9 cellular contexts compared by ENCODE assay signal in genomic region chr18:3037423-3037915, GRCh38. TPM values are rescaled to one million over a fixed set of nuclear protein-coding genes. Genes with fewer than 3 reads are reported as not detected.
DNase-seq lines count a peak whose midpoint lies in the region; ATAC-seq, FAIRE-seq and TF ChIP-seq lines count a peak whose summit lies in the region.
"Had no signal": no experiment of that assay in that cellular context is flagged by ENCODE, and none has a peak within 500 bp of the region (broad histone marks: within the 10 kb centered on the region; RNA-seq: fewer than 3 reads in every experiment).

No MANE protein-coding gene starts in this region.

- no peak overlapping the region for H3K4me2 ChIP-seq in keratinocyte (ENCODE audit: control insufficient read depth, extremely low read depth, insufficient read depth, low read depth, low read length)

- H3K36me3 Mint-ChIP-seq in activated CD4-positive, alpha-beta memory T cell treated with anti-CD3 and anti-CD28 coated beads, Interleukin-2, amount 10 ng/mL, durations not matched to agents 7 days and 5 days (ENCODE audit: low read depth), result no peaks in the 10 kb centered on the region

- dilution Hi-C loops in keratinocyte (cut with MboI; ENCODE audit: extremely low pct_ligation_motif_present, low sequenced_read_pairs), result no loop called here

- no peak overlapping the region for H3K4me3 ChIP-seq in keratinocyte (ENCODE audit: control insufficient read depth in 2 of 3, extremely low read depth in 1 of 3, insufficient read depth in 2 of 3, low read depth in 1 of 3, low read length in 3 of 3)

- H3K4me1 Mint-ChIP-seq in activated CD4-positive, alpha-beta memory T cell treated with anti-CD3 and anti-CD28 coated beads, Interleukin-2, amount 10 ng/mL, durations not matched to agents 7 days and 5 days, result peaks cover 27% of the 10 kb centered on the region

- peak overlapping the region; percentile 77 for H3K27ac Mint-ChIP-seq in activated CD4-positive, alpha-beta memory T cell treated with anti-CD3 and anti-CD28 coated beads, Interleukin-2, amount 10 ng/mL, durations not matched to agents 7 days and 5 days

- no peaks in the 10 kb centered on the region for H3K4me1 ChIP-seq in keratinocyte (ENCODE audit: control insufficient read depth, extremely low read depth, insufficient read depth, low read length)

- no peaks in the 10 kb centered on the region for H3K79me2 ChIP-seq in keratinocyte (ENCODE audit: control insufficient read depth, insufficient read depth, low read length)

- H3K9ac ChIP-seq in keratinocyte (ENCODE audit: control insufficient read depth, extremely low read depth, insufficient read depth, low read length), result no peak overlapping the region

- POLR2A ChIA-PET in activated CD4-positive, alpha-beta memory T cell treated with anti-CD3 and anti-CD28 coated beads, Interleukin-2, amount 10 ng/mL, durations not matched to agents 7 days and 5 days (lab: Charles Lee), result interaction anchor here (1.1 to 3.3 kb wide), 4 partner anchors 21 to 210 kb away, joined by 3 to 21 read pairs (median 7); partner anchors contain the start of gene MYL12A

- CTCF ChIA-PET in activated CD4-positive, alpha-beta memory T cell treated with anti-CD3 and anti-CD28 coated beads, Interleukin-2, amount 10 ng/mL, durations not matched to agents 7 days and 5 days (lab: Charles Lee), result interaction anchor here (0.7 to 2.5 kb wide), 9 partner anchors 25 to 548 kb away, joined by 3 to 31 read pairs (median 3); no protein-coding TSS in a partner anchor

- H4K20me1 ChIP-seq in keratinocyte (ENCODE audit: control insufficient read depth, extremely low read depth, insufficient read depth, low read length), result no peaks in the 10 kb centered on the region

- no peaks in the 10 kb centered on the region for H3K9me1 ChIP-seq in keratinocyte (ENCODE audit: control insufficient read depth, extremely low read depth, insufficient read depth, low read length)

- no peaks in the 10 kb centered on the region for H3K9me3 ChIP-seq in keratinocyte (ENCODE audit: control insufficient read depth, low read depth, low read length)

- no peaks in the 10 kb centered on the region for H3K27me3 ChIP-seq in keratinocyte (ENCODE audit: control insufficient read depth, extremely low read depth, insufficient read depth, low read length)

- no peak for FAIRE-seq in HTR-8/SVneo (lab: Jason Lieb, UNC)
- peak; percentile 20 for FAIRE-seq in keratinocyte (lab: Jason Lieb, UNC)

- H3K36me3 ChIP-seq in keratinocyte (ENCODE audit: control insufficient read depth in 2 of 2, extremely low read depth in 1 of 2, insufficient read depth in 2 of 2, low read length in 2 of 2), result no peaks in the 10 kb centered on the region

- ATAC-seq in GM21529 (IDR thresholded peaks at IDR 0.05; ENCODE audit: unreplicated experiment), result peak; percentile 99

- TF ChIP-seq CTCF in keratinocyte (optimal IDR thresholded peaks at IDR 0.05 in 1 of 3, IDR thresholded peaks at IDR 0.05 in 1 of 3, conservative IDR thresholded peaks at IDR 0.05 in 1 of 3; ENCODE audit: extremely low read depth in 1 of 3, insufficient read depth in 2 of 3, low read length in 3 of 3), result no peak

- no peaks in the 10 kb centered on the region for H3K9me3 Mint-ChIP-seq in activated CD4-positive, alpha-beta memory T cell treated with anti-CD3 and anti-CD28 coated beads, Interleukin-2, amount 10 ng/mL, durations not matched to agents 7 days and 5 days

- H2AFZ ChIP-seq in keratinocyte (ENCODE audit: control insufficient read depth, low read length), result peak overlapping the region; percentile 10

- H3K4me3 Mint-ChIP-seq in activated CD4-positive, alpha-beta memory T cell treated with anti-CD3 and anti-CD28 coated beads, Interleukin-2, amount 10 ng/mL, durations not matched to agents 7 days and 5 days, result no peak overlapping the region

- DNase-seq in DMS153 (lab: John Stamatoyannopoulos, UW), result peak; percentile 27
- DNase-seq in DMS153 treated with DMSO at 0.1 percent for 48 hours (lab: John Stamatoyannopoulos, UW; ENCODE audit: unreplicated experiment), result no peak
- DNase-seq in HTR-8/SVneo (ENCODE audit: insufficient read length, low spot score), result peak; percentile 57
- DNase-seq in activated CD4-positive, alpha-beta memory T cell treated with anti-CD3 and anti-CD28 coated beads, Interleukin-2, amount 10 ng/mL, durations not matched to agents 7 days and 5 days, result peak; percentile 49
- DNase-seq in keratinocyte (ENCODE audit: low read depth, low spot score), result no peak
- DNase-seq in anterior cingulate cortex (lab: John Stamatoyannopoulos, UW), result no peak
- DNase-seq in cortex of kidney (lab: John Stamatoyannopoulos, UW), result no peak

- H3K27ac ChIP-seq in keratinocyte (ENCODE audit: control insufficient read depth, insufficient read depth, low read length), result no peak overlapping the region
- H3K27ac ChIP-seq: 22Rv1 had no signal

- H3K27me3 Mint-ChIP-seq in activated CD4-positive, alpha-beta memory T cell treated with anti-CD3 and anti-CD28 coated beads, Interleukin-2, amount 10 ng/mL, durations not matched to agents 7 days and 5 days, result peaks cover 2% of the 10 kb centered on the region

RNA-seq across cellular contexts. Expression of gene LPIN2, which starts 24.5 kb away (rescaled TPM):
- total RNA-seq in activated CD4-positive, alpha-beta memory T cell treated with anti-CD3 and anti-CD28 coated beads, Interleukin-2, amount 10 ng/mL, durations not matched to agents 7 days and 5 days, result 10 to 100 TPM; 78.4 to 79.6 TPM
- polyA plus RNA-seq in keratinocyte, result 3.4 to 4.9 TPM (median 3.9 TPM) in 3 replicates
- polyA plus RNA-seq in keratinocyte (2011; ENCODE audit: low read depth), result 3.3 TPM
- polyA plus RNA-seq in keratinocyte (2011; cell fraction: cytosol; rRNA removed), result 3.5 and 4.8 TPM in 2 replicates
- polyA plus RNA-seq in keratinocyte (2011; cell fraction: nucleus; rRNA removed), result 6.0 and 7.0 TPM in 2 replicates
- 2.0 and 3.2 TPM in 2 replicates for polyA plus RNA-seq in keratinocyte (2012; ENCODE audit: low replicate concordance)
- polyA minus RNA-seq in keratinocyte, result 3.8 to 4.8 TPM (median 4.1 TPM) in 3 replicates
- 5.9 TPM for polyA minus RNA-seq in keratinocyte (2011; cell fraction: cytosol; rRNA and poly(A)+ RNA removed)
- polyA minus RNA-seq in keratinocyte (2011; cell fraction: nucleus; rRNA and poly(A)+ RNA removed), result 4.4 and 6.1 TPM in 2 replicates

Comparison
In these comparisons a context has a peak if more than half of its experiments do, and no peak if none do; other contexts are left out.
1. DNase-seq: peak in DMS153 (single experiment), HTR-8/SVneo (single experiment) and activated CD4-positive, alpha-beta memory T cell treated with anti-CD3 and anti-CD28 coated beads, Interleukin-2, amount 10 ng/mL, durations not matched to agents 7 days and 5 days (single experiment); none in DMS153 treated with DMSO at 0.1 percent for 48 hours (single experiment), keratinocyte (single experiment), anterior cingulate cortex (0 of 58) and cortex of kidney (single experiment).